Comparison of ENCODE assay signal across 9 cellular contexts in the genomic region with DNA sequence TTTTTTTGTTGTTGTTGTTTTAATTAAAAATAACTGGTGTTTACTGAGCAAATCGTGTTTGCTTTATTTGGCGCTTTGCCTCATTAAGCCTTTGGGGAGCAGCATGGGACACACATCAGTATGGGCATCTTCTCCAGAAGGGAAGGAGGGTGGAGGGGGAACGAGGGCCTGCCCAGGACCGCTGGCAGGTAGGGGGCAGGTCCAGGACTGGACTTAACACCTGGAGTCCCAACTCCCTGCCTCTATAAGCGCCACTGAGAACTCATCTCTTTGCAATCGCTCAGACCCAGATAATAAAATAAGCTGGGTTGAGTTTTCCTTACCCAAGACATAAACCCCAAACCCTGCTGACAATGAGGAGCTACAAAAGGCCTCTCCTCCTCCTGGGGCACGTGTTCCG. TPM values are rescaled to one million over a fixed set of nuclear protein-coding genes. Genes with fewer than 3 reads are reported as not detected.
DNase-seq lines count a peak whose midpoint lies in the region; ATAC-seq, FAIRE-seq and TF ChIP-seq lines count a peak whose summit lies in the region.
"Had no signal": no experiment of that assay in that cellular context is flagged by ENCODE, and none has a peak within 500 bp of the region (broad histone marks: within the 10 kb centered on the region; RNA-seq: fewer than 3 reads in every experiment).

No MANE protein-coding gene starts in this region.

- H3K36me3 ChIP-seq in SK-N-MC (ENCODE audit: insufficient read depth, low read length), result no peaks in the 10 kb centered on the region
- H3K36me3 ChIP-seq in gastroesophageal sphincter, result no peaks in the 10 kb centered on the region
- no peaks in the 10 kb centered on the region for H3K36me3 ChIP-seq in small intestine (ENCODE audit: control insufficient read depth in 2 of 2, insufficient read depth in 2 of 2, low read length in 2 of 2)

- TF ChIP-seq EP300 in gastroesophageal sphincter (IDR thresholded peaks at IDR 0.05), result no peak

- DNase-seq in HEK293T (ENCODE audit: extremely low spot score), result no peak
- DNase-seq in SK-N-MC (ENCODE audit: low read depth, low spot score), result no peak
- peak; percentile 30 for DNase-seq in small intestine
- DNase-seq in hepatic stellate cell (ENCODE audit: low spot score), result no peak
- DNase-seq in SKM-1 treated with dmso at 0.1 percent for 144 hours (lab: John Stamatoyannopoulos, UW; ENCODE audit: unreplicated experiment), result no peak

- CTCF ChIA-PET in HEK293T (lab: Yijun Ruan, JAX), result interaction anchor here (0.6 to 0.7 kb wide), 2 partner anchors 14 to 25 kb away, joined by 3 read pairs; no protein-coding TSS in a partner anchor

- ATAC-seq in gastroesophageal sphincter (no peak), GM18873 (IDR thresholded peaks at IDR 0.05; ENCODE audit: low FRiP score, unreplicated experiment) (no peak), HG02610 (IDR thresholded peaks at IDR 0.05; ENCODE audit: unreplicated experiment) (no peak)

- H3K27me3 ChIP-seq in gastroesophageal sphincter (no peaks in the 10 kb centered on the region), small intestine (ENCODE audit: control insufficient read depth in 2 of 2, insufficient read depth in 2 of 2, low read length in 2 of 2) (no peaks in the 10 kb centered on the region)

- no peak for FAIRE-seq in small intestine (lab: Jason Lieb, UNC)
- FAIRE-seq: colon had no signal

- TF ChIP-seq CTCF in gastroesophageal sphincter (IDR thresholded peaks at IDR 0.05), result no peak

- H3K9ac ChIP-seq in SK-N-MC (ENCODE audit: insufficient read length), result peak overlapping the region; percentile 33

- TF ChIP-seq POLR2A in gastroesophageal sphincter (IDR thresholded peaks at IDR 0.05), result no peak

- peaks cover 13 to 97% (median 34%) of the 10 kb centered on the region in 3 donors for H3K4me1 ChIP-seq in gastroesophageal sphincter
- H3K4me1 ChIP-seq in small intestine (ENCODE audit: control insufficient read depth in 2 of 2, insufficient read depth in 1 of 2, low read depth in 1 of 2, low read length in 1 of 2), result peaks cover 12 to 15% of the 10 kb centered on the region in 2 donors

- H3K9me3 ChIP-seq in SK-N-MC (ENCODE audit: low read depth, low read length), result no peaks in the 10 kb centered on the region
- no peaks in the 10 kb centered on the region for H3K9me3 ChIP-seq in gastroesophageal sphincter
- no peaks in the 10 kb centered on the region for H3K9me3 ChIP-seq in small intestine (ENCODE audit: control insufficient read depth, low read depth)

- peak overlapping the region; percentile 68; the same call in 1 of the 2 replicates for H3K27ac ChIP-seq in SK-N-MC
- H3K27ac ChIP-seq in gastroesophageal sphincter, result peak overlapping the region; percentile 54 to 90 (median 90)
- H3K27ac ChIP-seq in small intestine (ENCODE audit: low read depth in 1 of 2, low read length in 1 of 2), result peak overlapping the region; percentile 72 to 94

- H3K4me3 ChIP-seq in SK-N-MC (peak overlapping the region; percentile 42), gastroesophageal sphincter (peak overlapping the region in 1 of 2 donors; percentile 63), small intestine (ENCODE audit: low read depth in 1 of 2, low read length in 2 of 2) (peak overlapping the region in 1 of 2 donors; percentile 47)

- POLR2A ChIA-PET in HEK293T (lab: Yijun Ruan, JAX), result interaction anchor here (1.1 to 1.4 kb wide), 2 partner anchors 9 to 14 kb away, joined by 3 to 5 read pairs; no protein-coding TSS in a partner anchor

- 0% methylated on average over 1 of the region's 8 CpGs; no CpG with 5 or more reads in 1 of the 2 donors for WGBS in gastroesophageal sphincter (ENCODE audit: low coverage in 1 of 2), 2 donors
- 29 to 49% (median 36%) methylated on average over 8 of the region's 8 CpGs for whole genome bisulfite sequencing in small intestine, 3 donors

TF ChIP-seq in HEK293T, 16 proteins besides CTCF, POLR2A, EP300 and RAD21:
- TF ChIP-seq L3MBTL2 (conservative IDR thresholded peaks at IDR 0.05) (0 out of 2 replicates have a peak, but pooled peaks have one; percentile 4), ZNF384 (IDR thresholded peaks at IDR 0.05) (no peak), TARDBP (IDR thresholded peaks at IDR 0.05) (no peak)

RNA-seq across cellular contexts. Expression of gene ABCG1, which starts 15.1 kb away (rescaled TPM):
- total RNA-seq in gastroesophageal sphincter, result 10 to 100 TPM; 15.9 to 21.8 (median 18.0) TPM
- 10 to 100 TPM; 12.4 to 46.5 (median 30.0) TPM for polyA plus RNA-seq in small intestine
